ENCODE assay signal across 9 cellular contexts in the genomic region with DNA sequence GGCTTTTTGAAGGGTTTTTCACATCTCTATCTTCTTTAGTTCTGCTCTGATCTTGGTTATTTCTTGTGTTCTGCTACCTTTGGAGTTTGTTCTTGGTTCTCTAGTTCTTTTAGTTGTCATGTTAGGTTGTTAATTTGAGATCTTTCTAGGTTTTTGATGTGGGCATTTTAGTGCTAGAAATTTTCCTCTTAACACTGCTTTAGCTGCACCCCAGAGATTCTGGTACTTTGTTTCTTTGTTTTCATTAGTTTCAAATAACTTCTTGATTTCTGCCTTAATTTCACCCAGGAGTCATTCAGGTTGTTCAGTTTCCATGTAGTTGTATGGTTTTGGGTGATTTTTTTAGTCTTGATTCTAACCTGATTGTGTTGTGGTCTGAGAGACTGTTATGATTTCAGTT.
"Had no signal": no experiment of that assay in that cellular context is flagged by ENCODE, and none has a peak within 500 bp of the region (broad histone marks: within the 10 kb centered on the region; RNA-seq: fewer than 3 reads in every experiment).

No MANE protein-coding gene starts in this region.

- DNase-seq: H9, HCEC 1CT, HFFc6, IMR-90, KBM-7 had no signal

- H3K4me3 ChIP-seq: GM23338 had no signal

- H3K4me2 ChIP-seq: GM23338 had no signal

- ATAC-seq: GM23338 had no signal

- H2AFZ ChIP-seq: GM23338 had no signal

- H3K27ac ChIP-seq: HL-60 had no signal

- H3K4me1 Mint-ChIP-seq: GM23338 had no signal

- FAIRE-seq: H1, H54 had no signal

- H3K27ac Mint-ChIP-seq: GM23338, H9, HFFc6 had no signal

- H3K4me3 Mint-ChIP-seq: GM23338, H9, HFFc6 had no signal
